Comparison of ENCODE assay signal across 14 cellular contexts in genomic region chr9:136385015-136385414, GRCh38. TPM values are rescaled to one million over a fixed set of nuclear protein-coding genes. Genes with fewer than 3 reads are reported as not detected.
A peak's percentile ranks its signal among the peaks of the same experiment; 100 is the strongest.
DNase-seq lines count a peak whose midpoint lies in the region; ATAC-seq lines count a peak whose summit lies in the region.
"Had no signal": no experiment of that assay in that cellular context is flagged by ENCODE, and none has a peak within 500 bp of the region (broad histone marks: within the 10 kb centered on the region; RNA-seq: fewer than 3 reads in every experiment).

No MANE protein-coding gene starts in this region.

- no peak overlapping the region for H3K4me3 ChIP-seq in SK-N-MC
- H3K4me3 ChIP-seq: suprapubic skin had no signal

- H3K9ac ChIP-seq in SK-N-MC (ENCODE audit: insufficient read length): no peak overlapping the region

- intact Hi-C loops in activated T-helper 1 cell treated with anti-CD3 and anti-CD28 coated beads, Interleukin-12 subunit alpha, Interleukin-12 subunit beta, Interleukin-2, Interleukin-4 antibody, amounts not matched to agents 30 ng/mL and 10 ng/mL and 1 ng/mL, durations not matched to agents 14 hours and 24 hours and 36 hours (cut with micrococcal nuclease): loop anchor here (1.0 kb wide), 1 partner anchor 15 kb away; the partner anchor contains the start of gene SNAPC4

- H3K27ac Mint-ChIP-seq in activated CD8-positive, alpha-beta memory T cell treated with anti-CD3 and anti-CD28 coated beads, Interleukin-2, amount 10 ng/mL, durations not matched to agents 7 days and 5 days: peak overlapping the region; percentile 84
- peak overlapping the region; percentile 67 for H3K27ac Mint-ChIP-seq in activated T-helper 1 cell treated with anti-CD3 and anti-CD28 coated beads, Interleukin-12 subunit alpha, Interleukin-12 subunit beta, Interleukin-2, Interleukin-4 antibody, amounts not matched to agents 30 ng/mL and 10 ng/mL and 1 ng/mL, durations not matched to agents 14 hours and 24 hours and 36 hours
- H3K27ac Mint-ChIP-seq in natural killer cell treated with Interleukin-12 subunit alpha and Interleukin-12 subunit beta and Interleukin-15 and Interleukin-18, amount 100 ng/mL, for 72 hours: peak overlapping the region; percentile 60 to 75

- peak; percentile 82 for DNase-seq in activated CD8-positive, alpha-beta memory T cell treated with anti-CD3 and anti-CD28 coated beads, Interleukin-2, amount 10 ng/mL, durations not matched to agents 7 days and 5 days
- no peak for DNase-seq in activated CD8-positive, alpha-beta memory T cell treated with anti-CD3 and anti-CD28 coated beads, Interleukin-2, amount 50 U/mL, for 48 hours
- no peak for DNase-seq in SK-N-MC (ENCODE audit: low read depth, low spot score)
- peak; percentile 46 for DNase-seq in activated T-helper 1 cell treated with anti-CD3 and anti-CD28 coated beads, Interleukin-12 subunit alpha, Interleukin-12 subunit beta, Interleukin-2, Interleukin-4 antibody, amounts not matched to agents 30 ng/mL and 10 ng/mL and 1 ng/mL, durations not matched to agents 14 hours and 24 hours and 36 hours (ENCODE audit: low spot score)
- peak; percentile 78 for DNase-seq in natural killer cell treated with Interleukin-12 subunit alpha and Interleukin-12 subunit beta and Interleukin-15 and Interleukin-18, amount 100 ng/mL, for 72 hours (ENCODE audit: low spot score)
- no peak for DNase-seq in retina
- no peak for DNase-seq in D341Med (ENCODE audit: low spot score)
- no peak for DNase-seq in SKM-1 (lab: John Stamatoyannopoulos, UW; ENCODE audit: unreplicated experiment)
- DNase-seq: activated CD4-positive, CD25-positive, alpha-beta regulatory T cell treated with anti-CD3 and anti-CD28 coated beads, Interleukin-2, amount 50 U/mL, for 72 hours; GDM1; KBM-7; NCI-H1417; posterior cingulate gyrus had no signal

- no peaks in the 10 kb centered on the region for H3K9me3 ChIP-seq in SK-N-MC (ENCODE audit: low read depth, low read length)
- H3K9me3 ChIP-seq: suprapubic skin had no signal

- peak; percentile 77 for ATAC-seq in activated CD8-positive, alpha-beta memory T cell treated with anti-CD3 and anti-CD28 coated beads, Interleukin-2, amount 10 ng/mL, durations not matched to agents 7 days and 5 days
- peak; percentile 83 to 87 for ATAC-seq in natural killer cell treated with Interleukin-12 subunit alpha and Interleukin-12 subunit beta and Interleukin-15 and Interleukin-18, amount 100 ng/mL, for 72 hours

- H3K4me3 Mint-ChIP-seq in activated CD8-positive, alpha-beta memory T cell treated with anti-CD3 and anti-CD28 coated beads, Interleukin-2, amount 10 ng/mL, durations not matched to agents 7 days and 5 days: peak overlapping the region; percentile 17
- H3K4me3 Mint-ChIP-seq in activated T-helper 1 cell treated with anti-CD3 and anti-CD28 coated beads, Interleukin-12 subunit alpha, Interleukin-12 subunit beta, Interleukin-2, Interleukin-4 antibody, amounts not matched to agents 30 ng/mL and 10 ng/mL and 1 ng/mL, durations not matched to agents 14 hours and 24 hours and 36 hours: no peak overlapping the region
- peak overlapping the region; percentile 73 for H3K4me3 Mint-ChIP-seq in natural killer cell treated with Interleukin-12 subunit alpha and Interleukin-12 subunit beta and Interleukin-15 and Interleukin-18, amount 100 ng/mL, for 72 hours

- CTCF ChIA-PET in activated CD8-positive, alpha-beta memory T cell treated with anti-CD3 and anti-CD28 coated beads, Interleukin-2, amount 10 ng/mL, durations not matched to agents 7 days and 5 days (lab: Charles Lee): interaction anchor here (0.8 to 2.5 kb wide), 4 partner anchors 14 to 22 kb away, joined by 3 to 13 read pairs (median 8); partner anchors contain the start of gene DNLZ

- peaks cover 41% of the 10 kb centered on the region for H3K36me3 Mint-ChIP-seq in activated CD8-positive, alpha-beta memory T cell treated with anti-CD3 and anti-CD28 coated beads, Interleukin-2, amount 10 ng/mL, durations not matched to agents 7 days and 5 days
- peaks cover 46% of the 10 kb centered on the region for H3K36me3 Mint-ChIP-seq in activated T-helper 1 cell treated with anti-CD3 and anti-CD28 coated beads, Interleukin-12 subunit alpha, Interleukin-12 subunit beta, Interleukin-2, Interleukin-4 antibody, amounts not matched to agents 30 ng/mL and 10 ng/mL and 1 ng/mL, durations not matched to agents 14 hours and 24 hours and 36 hours (ENCODE audit: low read depth)
- peaks cover 20% of the 10 kb centered on the region for H3K36me3 Mint-ChIP-seq in natural killer cell treated with Interleukin-12 subunit alpha and Interleukin-12 subunit beta and Interleukin-15 and Interleukin-18, amount 100 ng/mL, for 72 hours

- peaks cover 49% of the 10 kb centered on the region for H3K36me3 ChIP-seq in SK-N-MC (ENCODE audit: insufficient read depth, low read length)

- H3K4me1 Mint-ChIP-seq in activated CD8-positive, alpha-beta memory T cell treated with anti-CD3 and anti-CD28 coated beads, Interleukin-2, amount 10 ng/mL, durations not matched to agents 7 days and 5 days: peaks cover 30% of the 10 kb centered on the region
- peaks cover 18% of the 10 kb centered on the region for H3K4me1 Mint-ChIP-seq in activated T-helper 1 cell treated with anti-CD3 and anti-CD28 coated beads, Interleukin-12 subunit alpha, Interleukin-12 subunit beta, Interleukin-2, Interleukin-4 antibody, amounts not matched to agents 30 ng/mL and 10 ng/mL and 1 ng/mL, durations not matched to agents 14 hours and 24 hours and 36 hours (ENCODE audit: low read depth)
- H3K4me1 Mint-ChIP-seq in natural killer cell treated with Interleukin-12 subunit alpha and Interleukin-12 subunit beta and Interleukin-15 and Interleukin-18, amount 100 ng/mL, for 72 hours (ENCODE audit: low read depth in 2 of 2): peaks cover 14 to 21% of the 10 kb centered on the region in 2 donors

- H3K27me3 Mint-ChIP-seq in activated CD8-positive, alpha-beta memory T cell treated with anti-CD3 and anti-CD28 coated beads, Interleukin-2, amount 10 ng/mL, durations not matched to agents 7 days and 5 days: no peaks in the 10 kb centered on the region
- no peaks in the 10 kb centered on the region for H3K27me3 Mint-ChIP-seq in activated T-helper 1 cell treated with anti-CD3 and anti-CD28 coated beads, Interleukin-12 subunit alpha, Interleukin-12 subunit beta, Interleukin-2, Interleukin-4 antibody, amounts not matched to agents 30 ng/mL and 10 ng/mL and 1 ng/mL, durations not matched to agents 14 hours and 24 hours and 36 hours (ENCODE audit: insufficient read depth)
- no peaks in the 10 kb centered on the region for H3K27me3 Mint-ChIP-seq in natural killer cell treated with Interleukin-12 subunit alpha and Interleukin-12 subunit beta and Interleukin-15 and Interleukin-18, amount 100 ng/mL, for 72 hours

- H3K9me3 Mint-ChIP-seq in activated CD8-positive, alpha-beta memory T cell treated with anti-CD3 and anti-CD28 coated beads, Interleukin-2, amount 10 ng/mL, durations not matched to agents 7 days and 5 days (ENCODE audit: low read depth): peaks cover 2% of the 10 kb centered on the region
- H3K9me3 Mint-ChIP-seq in activated T-helper 1 cell treated with anti-CD3 and anti-CD28 coated beads, Interleukin-12 subunit alpha, Interleukin-12 subunit beta, Interleukin-2, Interleukin-4 antibody, amounts not matched to agents 30 ng/mL and 10 ng/mL and 1 ng/mL, durations not matched to agents 14 hours and 24 hours and 36 hours: no peaks in the 10 kb centered on the region
- H3K9me3 Mint-ChIP-seq in natural killer cell treated with Interleukin-12 subunit alpha and Interleukin-12 subunit beta and Interleukin-15 and Interleukin-18, amount 100 ng/mL, for 72 hours: no peaks in the 10 kb centered on the region

- peak overlapping the region; percentile 32; the same call in 1 of the 2 replicates for H3K27ac ChIP-seq in SK-N-MC
- H3K27ac ChIP-seq: suprapubic skin had no signal

RNA-seq across cellular contexts. Expression of gene CARD9, which starts 11.5 kb away (rescaled TPM):
- total RNA-seq in activated CD8-positive, alpha-beta memory T cell treated with anti-CD3 and anti-CD28 coated beads, Interleukin-2, amount 10 ng/mL, durations not matched to agents 7 days and 5 days: 1 to 10 TPM in 1 of 2 experiments, under 1 TPM in 1; 0.50 to 3.1 TPM
- total RNA-seq in activated T-helper 1 cell treated with anti-CD3 and anti-CD28 coated beads, Interleukin-12 subunit alpha, Interleukin-12 subunit beta, Interleukin-2, Interleukin-4 antibody, amounts not matched to agents 30 ng/mL and 10 ng/mL and 1 ng/mL, durations not matched to agents 14 hours and 24 hours and 36 hours: 7.1 and 7.2 TPM in 2 replicates
- 1 to 10 TPM; 2.8 to 9.4 TPM for total RNA-seq in natural killer cell treated with Interleukin-12 subunit alpha and Interleukin-12 subunit beta and Interleukin-15 and Interleukin-18, amount 100 ng/mL, for 72 hours

RNA-seq across cellular contexts. Expression of gene SNAPC4, which starts 15.0 kb away (rescaled TPM):
- total RNA-seq in activated CD8-positive, alpha-beta memory T cell treated with anti-CD3 and anti-CD28 coated beads, Interleukin-2, amount 10 ng/mL, durations not matched to agents 7 days and 5 days: 10 to 100 TPM; 12.4 to 17.0 TPM
- 26.7 TPM in 2 replicates for total RNA-seq in activated T-helper 1 cell treated with anti-CD3 and anti-CD28 coated beads, Interleukin-12 subunit alpha, Interleukin-12 subunit beta, Interleukin-2, Interleukin-4 antibody, amounts not matched to agents 30 ng/mL and 10 ng/mL and 1 ng/mL, durations not matched to agents 14 hours and 24 hours and 36 hours
- total RNA-seq in natural killer cell treated with Interleukin-12 subunit alpha and Interleukin-12 subunit beta and Interleukin-15 and Interleukin-18, amount 100 ng/mL, for 72 hours: 10 to 100 TPM; 11.3 to 48.5 TPM

RNA-seq across cellular contexts. Expression of gene DNLZ, which starts 21.5 kb away (rescaled TPM):
- 10 to 100 TPM; 22.4 to 23.7 TPM for total RNA-seq in activated CD8-positive, alpha-beta memory T cell treated with anti-CD3 and anti-CD28 coated beads, Interleukin-2, amount 10 ng/mL, durations not matched to agents 7 days and 5 days
- 35.2 TPM in 2 replicates for total RNA-seq in activated T-helper 1 cell treated with anti-CD3 and anti-CD28 coated beads, Interleukin-12 subunit alpha, Interleukin-12 subunit beta, Interleukin-2, Interleukin-4 antibody, amounts not matched to agents 30 ng/mL and 10 ng/mL and 1 ng/mL, durations not matched to agents 14 hours and 24 hours and 36 hours
- 10 to 100 TPM; 30.0 to 41.2 TPM for total RNA-seq in natural killer cell treated with Interleukin-12 subunit alpha and Interleukin-12 subunit beta and Interleukin-15 and Interleukin-18, amount 100 ng/mL, for 72 hours

RNA-seq across cellular contexts. Expression of gene ENTR1, which starts 25.4 kb away (rescaled TPM):
- total RNA-seq in activated CD8-positive, alpha-beta memory T cell treated with anti-CD3 and anti-CD28 coated beads, Interleukin-2, amount 10 ng/mL, durations not matched to agents 7 days and 5 days: 10 to 100 TPM; 47.4 to 54.2 TPM
- total RNA-seq in activated T-helper 1 cell treated with anti-CD3 and anti-CD28 coated beads, Interleukin-12 subunit alpha, Interleukin-12 subunit beta, Interleukin-2, Interleukin-4 antibody, amounts not matched to agents 30 ng/mL and 10 ng/mL and 1 ng/mL, durations not matched to agents 14 hours and 24 hours and 36 hours: 50.0 and 54.5 TPM in 2 replicates
- 10 to 100 TPM; 24.1 to 86.6 TPM for total RNA-seq in natural killer cell treated with Interleukin-12 subunit alpha and Interleukin-12 subunit beta and Interleukin-15 and Interleukin-18, amount 100 ng/mL, for 72 hours

RNA-seq across cellular contexts. Expression of gene PMPCA, which starts 25.4 kb away (rescaled TPM):
- 10 to 100 TPM; 64.0 to 76.5 TPM for total RNA-seq in activated CD8-positive, alpha-beta memory T cell treated with anti-CD3 and anti-CD28 coated beads, Interleukin-2, amount 10 ng/mL, durations not matched to agents 7 days and 5 days
- total RNA-seq in activated T-helper 1 cell treated with anti-CD3 and anti-CD28 coated beads, Interleukin-12 subunit alpha, Interleukin-12 subunit beta, Interleukin-2, Interleukin-4 antibody, amounts not matched to agents 30 ng/mL and 10 ng/mL and 1 ng/mL, durations not matched to agents 14 hours and 24 hours and 36 hours: 104 and 114 TPM in 2 replicates
- 100 to 1,000 TPM in 1 of 2 donors, 10 to 100 TPM in 1; 66.2 to 107 TPM for total RNA-seq in natural killer cell treated with Interleukin-12 subunit alpha and Interleukin-12 subunit beta and Interleukin-15 and Interleukin-18, amount 100 ng/mL, for 72 hours

Comparison
In these comparisons a context has a peak if more than half of its experiments do, and no peak if none do; other contexts are left out.
1. DNase-seq: peak in activated CD8-positive, alpha-beta memory T cell treated with anti-CD3 and anti-CD28 coated beads, Interleukin-2, amount 10 ng/mL, durations not matched to agents 7 days and 5 days (single experiment), activated T-helper 1 cell treated with anti-CD3 and anti-CD28 coated beads, Interleukin-12 subunit alpha, Interleukin-12 subunit beta, Interleukin-2, Interleukin-4 antibody, amounts not matched to agents 30 ng/mL and 10 ng/mL and 1 ng/mL, durations not matched to agents 14 hours and 24 hours and 36 hours (single experiment) and natural killer cell treated with Interleukin-12 subunit alpha and Interleukin-12 subunit beta and Interleukin-15 and Interleukin-18, amount 100 ng/mL, for 72 hours (single experiment); none in activated CD8-positive, alpha-beta memory T cell treated with anti-CD3 and anti-CD28 coated beads, Interleukin-2, amount 50 U/mL, for 48 hours (single experiment), SK-N-MC (single experiment), retina (single experiment), D341Med (single experiment) and SKM-1 (single experiment).
2. Peak in every context shown above with its lines, with median percentiles within 50 percentile points of each other: H3K27ac Mint-ChIP-seq.